In genomic region chr17:18224428-18225120, GRCh38 we compare ENCODE assay signal across 8 cellular contexts. TPM values are rescaled to one million over a fixed set of nuclear protein-coding genes. Genes with fewer than 3 reads are reported as not detected.
DNase-seq lines count a peak whose midpoint lies in the region; ATAC-seq and TF ChIP-seq lines count a peak whose summit lies in the region.

No MANE protein-coding gene starts in this region.

- H3K27me3 Mint-ChIP-seq in memory B cell, result no peaks in the 10 kb centered on the region

- H2AFZ ChIP-seq in Karpas-422 (ENCODE audit: low read length), result peak overlapping the region; percentile 72; the same call in 1 of the 2 replicates

- ATAC-seq in memory B cell (ENCODE audit: low read depth) (no peak), GM18505 (IDR thresholded peaks at IDR 0.05; ENCODE audit: unreplicated experiment) (no peak)

- peaks cover 7% of the 10 kb centered on the region; the same call in 1 of the 2 replicates for H4K20me1 ChIP-seq in Karpas-422 (ENCODE audit: insufficient read depth, low read depth, low read length)

- no peaks in the 10 kb centered on the region for H3K9me2 ChIP-seq in Karpas-422 (replicated peaks; ENCODE audit: insufficient read depth, low read length)

- no peak overlapping the region for H3K27ac Mint-ChIP-seq in memory B cell

- peaks cover 13% of the 10 kb centered on the region for H3K4me1 ChIP-seq in Karpas-422 (ENCODE audit: low read length)

- no peaks in the 10 kb centered on the region for H3K36me3 Mint-ChIP-seq in memory B cell

- TF ChIP-seq POLR2A in GM18505 (IDR thresholded peaks at IDR 0.05; ENCODE audit: borderline replicate concordance, extremely low read depth, insufficient read depth, insufficient read length), result no peak

- H3K4me2 ChIP-seq in Karpas-422 (ENCODE audit: low read depth, low read length, poor library complexity, severe bottlenecking), result peak overlapping the region; percentile 56

- no peaks in the 10 kb centered on the region for H3K27me3 ChIP-seq in Karpas-422 (ENCODE audit: low read length)

- H3K4me3 Mint-ChIP-seq in memory B cell, result peak overlapping the region; percentile 73

- H3K9me3 Mint-ChIP-seq in memory B cell, result no peaks in the 10 kb centered on the region

- H3K27ac ChIP-seq in Karpas-422 (ENCODE audit: low read length), result no peak overlapping the region

- DNase-seq in 8988T (peak; percentile 8), Karpas-422 (no peak), cerebellar cortex (ENCODE audit: low spot score) (peak; percentile 66), memory B cell (ENCODE audit: low spot score in 2 of 2) (no peak), DMS79 treated with DMSO at 0.1 percent for 48 hours (lab: John Stamatoyannopoulos, UW) (no peak), MV-4-11 (lab: John Stamatoyannopoulos, UW) (no peak), LoVo (ENCODE audit: low spot score) (no peak)

- H3K9ac ChIP-seq in Karpas-422 (ENCODE audit: low read length), result peak overlapping the region; percentile 49

- peaks cover 4% of the 10 kb centered on the region; the same call in 1 of the 2 replicates for H3K79me2 ChIP-seq in Karpas-422 (ENCODE audit: low read length)

- peak overlapping the region; percentile 47; the same call in 1 of the 2 replicates for H3K4me3 ChIP-seq in Karpas-422 (ENCODE audit: low read length)

- no peaks in the 10 kb centered on the region for H3K9me3 ChIP-seq in Karpas-422 (ENCODE audit: low read length)

- no peaks in the 10 kb centered on the region for H3K36me3 ChIP-seq in Karpas-422 (ENCODE audit: insufficient read depth, low read length)

- H3K4me1 Mint-ChIP-seq in memory B cell, result peaks cover 14% of the 10 kb centered on the region

RNA-seq across cellular contexts. Expression of gene LLGL1, which starts 0.9 kb away (rescaled TPM):
- 12.0 and 12.1 TPM in 2 replicates for total RNA-seq in Karpas-422 (2014; rRNA removed; shearing (Covaris generic); ENCODE audit: low replicate concordance)

RNA-seq across cellular contexts. Expression of gene FLII, which starts 34.0 kb away (rescaled TPM):
- total RNA-seq in Karpas-422 (2014; rRNA removed; shearing (Covaris generic); ENCODE audit: low replicate concordance), result 128 and 166 TPM in 2 replicates

RNA-seq across cellular contexts. Expression of gene MIEF2, which starts 35.9 kb away (rescaled TPM):
- total RNA-seq in Karpas-422 (2014; rRNA removed; shearing (Covaris generic); ENCODE audit: low replicate concordance), result 4.5 and 14.2 TPM in 2 replicates

RNA-seq across cellular contexts. Expression of gene ALKBH5, which starts 40.9 kb away (rescaled TPM):
- total RNA-seq in Karpas-422 (2014; rRNA removed; shearing (Covaris generic); ENCODE audit: low replicate concordance), result 124 and 145 TPM in 2 replicates

Comparison
In these comparisons a context has a peak if more than half of its experiments do, and no peak if none do; other contexts are left out.
1. DNase-seq: peak in 8988T (single experiment) and cerebellar cortex (single experiment); none in Karpas-422 (single experiment), memory B cell (0 of 2), DMS79 treated with DMSO at 0.1 percent for 48 hours (single experiment), MV-4-11 (single experiment) and LoVo (single experiment).